In genomic region chr10:103853428-103854264, GRCh38 we compare ENCODE assay signal across 8 cellular contexts. TPM values are rescaled to one million over a fixed set of nuclear protein-coding genes. Genes with fewer than 3 reads are reported as not detected.
DNase-seq lines count a peak whose midpoint lies in the region; ATAC-seq, FAIRE-seq and TF ChIP-seq lines count a peak whose summit lies in the region.
"Had no signal": no experiment of that assay in that cellular context is flagged by ENCODE, and none has a peak within 500 bp of the region (broad histone marks: within the 10 kb centered on the region; RNA-seq: fewer than 3 reads in every experiment).

No MANE protein-coding gene starts in this region.

- no peak overlapping the region for H2AFZ ChIP-seq in keratinocyte (ENCODE audit: control insufficient read depth, low read length)

- peaks cover 65% of the 10 kb centered on the region for H3K79me2 ChIP-seq in keratinocyte (ENCODE audit: control insufficient read depth, insufficient read depth, low read length)

- peak overlapping the region; percentile 99 for H3K4me2 ChIP-seq in keratinocyte (ENCODE audit: control insufficient read depth, extremely low read depth, insufficient read depth, low read depth, low read length)

- H3K4me3 ChIP-seq in HL-60 (replicated peaks; ENCODE audit: insufficient read depth, low read length), result no peak overlapping the region
- peak overlapping the region; percentile 82 to 95 (median 83) for H3K4me3 ChIP-seq in keratinocyte (ENCODE audit: control insufficient read depth in 2 of 3, extremely low read depth in 1 of 3, insufficient read depth in 2 of 3, low read depth in 1 of 3, low read length in 3 of 3)
- peak overlapping the region; percentile 49 to 77 (median 52) for H3K4me3 ChIP-seq in spleen

- no peak for TF ChIP-seq POLR2A in spleen (IDR thresholded peaks at IDR 0.05)

- dilution Hi-C loops in keratinocyte (cut with MboI; ENCODE audit: extremely low pct_ligation_motif_present, low sequenced_read_pairs), result no loop called here

- H3K36me3 ChIP-seq in keratinocyte (ENCODE audit: control insufficient read depth in 2 of 2, extremely low read depth in 1 of 2, insufficient read depth in 2 of 2, low read length in 2 of 2) (peaks cover 15 to 38% of the 10 kb centered on the region in 2 experiments), spleen (no peaks in the 10 kb centered on the region)

- intact Hi-C loops in activated B cell treated with CpG ODN at 0.5 μM for 24 hours (cut with micrococcal nuclease) (loop anchor here (1.0 to 10.0 kb wide), 2 partner anchors 7 to 79 kb away; no protein-coding TSS in a partner anchor), spleen (cut with DNase I; ENCODE audit: low total_unique reads) (no loop called here)

- no peak for DNase-seq in HL-60 (ENCODE audit: low read depth in 1 of 2, low spot score in 1 of 2)
- DNase-seq in activated B cell treated with CpG ODN at 0.5 μM for 24 hours, result no peak
- no peak for DNase-seq in keratinocyte (ENCODE audit: low read depth, low spot score)
- DNase-seq in spleen, result no peak
- no peak for DNase-seq in GM19239 (ENCODE audit: insufficient read length, low spot score)
- DNase-seq in NK-92 treated with Interleukin-12 subunit alpha and Interleukin-12 subunit beta, amount 100 ng/mL, for 24 hours (lab: John Stamatoyannopoulos, UW), result no peak
- DNase-seq in NCI-H446 treated with DMSO at 0.1 percent for 48 hours (lab: John Stamatoyannopoulos, UW), result no peak
- DNase-seq: NCI-H1105 had no signal

- peaks cover 2% of the 10 kb centered on the region for H3K9me1 ChIP-seq in keratinocyte (ENCODE audit: control insufficient read depth, extremely low read depth, insufficient read depth, low read length)

- peak overlapping the region; percentile 45; the same call in 1 of the 2 replicates for H3K27ac ChIP-seq in HL-60 (replicated peaks)
- peak overlapping the region; percentile 76 for H3K27ac ChIP-seq in keratinocyte (ENCODE audit: control insufficient read depth, insufficient read depth, low read length)
- H3K27ac ChIP-seq in spleen, result peak overlapping the region in 5 of 8 donors; percentile 44 to 80 (median 73)

- TF ChIP-seq CTCF in HL-60 (IDR thresholded peaks at IDR 0.05; ENCODE audit: insufficient read depth, low read length) (no peak), activated B cell treated with CpG ODN at 0.5 μM for 24 hours (IDR thresholded peaks at IDR 0.05) (no peak), keratinocyte (optimal IDR thresholded peaks at IDR 0.05 in 1 of 3, IDR thresholded peaks at IDR 0.05 in 1 of 3, conservative IDR thresholded peaks at IDR 0.05 in 1 of 3; ENCODE audit: extremely low read depth in 1 of 3, insufficient read depth in 2 of 3, low read length in 3 of 3) (no peak), spleen (IDR thresholded peaks at IDR 0.05 in 8 of 11, conservative IDR thresholded peaks at IDR 0.05 in 3 of 11) (no peak)

- H3K27me3 ChIP-seq in HL-60 (ENCODE audit: insufficient read depth, poor library complexity, severe bottlenecking), result no peaks in the 10 kb centered on the region
- H3K27me3 ChIP-seq in keratinocyte (ENCODE audit: control insufficient read depth, extremely low read depth, insufficient read depth, low read length), result no peaks in the 10 kb centered on the region
- peaks cover 0 to 34% (median 13%) of the 10 kb centered on the region in 7 donors for H3K27me3 ChIP-seq in spleen (replicated peaks in 1 of 7)

- H3K9me3 ChIP-seq in keratinocyte (ENCODE audit: control insufficient read depth, low read depth, low read length), result no peaks in the 10 kb centered on the region
- no peaks in the 10 kb centered on the region for H3K9me3 ChIP-seq in spleen

- 58 to 71% (median 61%) methylated on average over 9 of the region's 9 CpGs for WGBS in spleen, 5 donors

- POLR2A ChIA-PET in activated B cell treated with CpG ODN at 0.5 μM for 24 hours (lab: Charles Lee), result no interaction called here

- H3K9me3 Mint-ChIP-seq in activated B cell treated with CpG ODN at 0.5 μM for 24 hours, result no peaks in the 10 kb centered on the region

- FAIRE-seq in keratinocyte (lab: Jason Lieb, UNC) (peak; percentile 71), GM19239 (lab: Jason Lieb, UNC) (no peak)

- peaks cover 16% of the 10 kb centered on the region for H3K4me1 Mint-ChIP-seq in activated B cell treated with CpG ODN at 0.5 μM for 24 hours

- H3K36me3 Mint-ChIP-seq in activated B cell treated with CpG ODN at 0.5 μM for 24 hours (ENCODE audit: low read depth), result no peaks in the 10 kb centered on the region

- CTCF ChIA-PET in activated B cell treated with CpG ODN at 0.5 μM for 24 hours (lab: Charles Lee), result interaction anchor here (1.6 kb wide), 1 partner anchor 141 kb away, joined by 8 read pairs; no protein-coding TSS in a partner anchor

- H3K9ac ChIP-seq in keratinocyte (ENCODE audit: control insufficient read depth, extremely low read depth, insufficient read depth, low read length), result peak overlapping the region; percentile 89

- H3K4me3 Mint-ChIP-seq in activated B cell treated with CpG ODN at 0.5 μM for 24 hours, result peak overlapping the region; percentile 76

- no peak for ATAC-seq in activated B cell treated with CpG ODN at 0.5 μM for 24 hours (ENCODE audit: low read depth)

- no peaks in the 10 kb centered on the region for H4K20me1 ChIP-seq in keratinocyte (ENCODE audit: control insufficient read depth, extremely low read depth, insufficient read depth, low read length)

- peaks cover 47% of the 10 kb centered on the region for H3K4me1 ChIP-seq in keratinocyte (ENCODE audit: control insufficient read depth, extremely low read depth, insufficient read depth, low read length)
- peaks cover 8 to 78% (median 53%) of the 10 kb centered on the region in 6 donors for H3K4me1 ChIP-seq in spleen

- peaks cover 57% of the 10 kb centered on the region for H3K27me3 Mint-ChIP-seq in activated B cell treated with CpG ODN at 0.5 μM for 24 hours

- H3K27ac Mint-ChIP-seq in activated B cell treated with CpG ODN at 0.5 μM for 24 hours, result no peak overlapping the region

RNA-seq across cellular contexts. Expression of gene SH3PXD2A, which starts 1.7 kb away (rescaled TPM):
- total RNA-seq in activated B cell treated with CpG ODN at 0.5 μM for 24 hours (15.7 and 18.2 TPM in 2 replicates), spleen (10 to 100 TPM; 27.9 to 50.0 (median 38.8) TPM)
- polyA plus RNA-seq in keratinocyte (31.0 to 56.6 TPM (median 33.9 TPM) in 3 replicates), spleen (1 to 10 TPM; 2.6 to 8.1 (median 4.4) TPM)
- polyA plus RNA-seq in keratinocyte (2011; ENCODE audit: low read depth), result 22.4 TPM
- 32.2 and 35.6 TPM in 2 replicates for polyA plus RNA-seq in keratinocyte (2011; cell fraction: cytosol; rRNA removed)
- polyA plus RNA-seq in keratinocyte (2011; cell fraction: nucleus; rRNA removed), result 116 and 136 TPM in 2 replicates
- 46.1 and 73.7 TPM in 2 replicates for polyA plus RNA-seq in keratinocyte (2012; ENCODE audit: low replicate concordance)
- 46.4 to 127 TPM (median 59.1 TPM) in 3 replicates for polyA minus RNA-seq in keratinocyte
- polyA minus RNA-seq in keratinocyte (2011; cell fraction: cytosol; rRNA and poly(A)+ RNA removed), result 63.7 TPM
- 88.9 and 140 TPM in 2 replicates for polyA minus RNA-seq in keratinocyte (2011; cell fraction: nucleus; rRNA and poly(A)+ RNA removed)
